8 cellular contexts compared by ENCODE assay signal in the genomic region with DNA sequence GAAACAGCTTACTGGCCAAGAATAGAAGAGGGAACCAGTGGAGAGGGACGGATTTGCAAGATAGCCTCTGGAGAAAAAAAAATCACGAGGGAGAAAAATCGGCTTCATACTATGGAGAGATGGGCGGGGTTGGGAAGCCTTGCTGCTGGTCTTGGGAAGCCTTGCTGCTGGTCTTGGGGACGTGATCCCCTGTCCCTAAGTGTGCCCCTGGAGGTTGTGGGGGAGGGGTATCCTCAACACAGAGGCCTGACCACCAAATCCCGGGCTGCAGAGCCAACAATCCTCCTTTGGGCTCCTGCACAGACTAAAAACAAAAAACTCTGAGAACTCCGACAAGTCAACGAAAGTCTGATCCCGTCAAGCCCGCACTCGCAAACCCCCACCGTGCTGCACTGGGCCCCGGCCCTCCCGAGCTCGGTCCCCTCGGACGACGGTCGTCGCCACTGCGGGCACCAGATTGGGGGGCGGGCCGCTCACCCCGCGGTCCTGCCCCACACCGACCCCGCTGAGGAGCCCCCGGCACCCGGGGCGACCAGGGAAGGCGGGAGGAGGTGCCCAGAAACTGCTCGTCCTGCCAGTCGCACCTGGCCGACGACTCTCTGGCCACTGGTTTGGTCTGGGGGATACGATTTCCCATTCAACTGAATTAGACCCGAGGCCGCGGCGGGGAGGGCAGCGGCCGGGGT. TPM values are rescaled to one million over a fixed set of nuclear protein-coding genes. Genes with fewer than 3 reads are reported as not detected.
DNase-seq lines count a peak whose midpoint lies in the region; ATAC-seq, FAIRE-seq and TF ChIP-seq lines count a peak whose summit lies in the region.

No MANE protein-coding gene starts in this region.

- peak; percentile 17 for ATAC-seq in HG03097 (IDR thresholded peaks at IDR 0.05; ENCODE audit: low FRiP score, unreplicated experiment)
- ATAC-seq in activated B cell treated with CpG ODN at 0.5 μM for 24 hours (ENCODE audit: low read depth), result no peak

- H3K27me3 ChIP-seq in neutrophil, result peaks cover 64% of the 10 kb centered on the region

- CTCF ChIA-PET in activated B cell treated with CpG ODN at 0.5 μM for 24 hours (lab: Charles Lee), result interaction anchor here (1.3 kb wide), 1 partner anchor 10 kb away, joined by 4 read pairs; no protein-coding TSS in a partner anchor

- no peak for TF ChIP-seq POLR2A in erythroblast (IDR thresholded peaks at IDR 0.05; ENCODE audit: low read length)

- H3K4me3 ChIP-seq in neutrophil (ENCODE audit: low read depth in 1 of 2, low read length in 1 of 2), result peak overlapping the region; percentile 33 to 67

- H3K27ac Mint-ChIP-seq in activated B cell treated with CpG ODN at 0.5 μM for 24 hours, result no peak overlapping the region

- H3K36me3 Mint-ChIP-seq in activated B cell treated with CpG ODN at 0.5 μM for 24 hours (ENCODE audit: low read depth), result no peaks in the 10 kb centered on the region

- no peak for TF ChIP-seq CTCF in activated B cell treated with CpG ODN at 0.5 μM for 24 hours (IDR thresholded peaks at IDR 0.05)
- no peak for TF ChIP-seq CTCF in neutrophil (IDR thresholded peaks at IDR 0.05)

- FAIRE-seq in frontal cortex (lab: Jason Lieb, UNC), result no peak

- peaks cover 14 to 15% of the 10 kb centered on the region in 2 experiments for H3K4me1 ChIP-seq in neutrophil (ENCODE audit: control insufficient read depth in 1 of 2, insufficient read depth in 1 of 2, low read depth in 1 of 2, low read length in 1 of 2)

- peak overlapping the region; percentile 71 for H3K4me3 Mint-ChIP-seq in activated B cell treated with CpG ODN at 0.5 μM for 24 hours

- peaks cover 9% of the 10 kb centered on the region for H3K36me3 ChIP-seq in neutrophil

- DNase-seq in DMS53 (lab: John Stamatoyannopoulos, UW) (peak; percentile 65), DMS53 treated with DMSO at 0.1 percent for 48 hours (lab: John Stamatoyannopoulos, UW; ENCODE audit: unreplicated experiment) (no peak), activated B cell treated with CpG ODN at 0.5 μM for 24 hours (no peak), frontal cortex (ENCODE audit: low spot score in 2 of 2) (peak; percentile 31 to 55), erythroblast (lab: John Stamatoyannopoulos, UW) (no peak), ureter (ENCODE audit: low spot score) (no peak)

- POLR2A ChIA-PET in activated B cell treated with CpG ODN at 0.5 μM for 24 hours (lab: Charles Lee), result no interaction called here

- H3K27me3 Mint-ChIP-seq in activated B cell treated with CpG ODN at 0.5 μM for 24 hours, result peaks cover 40% of the 10 kb centered on the region

- no peaks in the 10 kb centered on the region for H3K9me3 ChIP-seq in neutrophil

- H3K27ac ChIP-seq in neutrophil, result no peak overlapping the region

- no peaks in the 10 kb centered on the region for H3K9me3 Mint-ChIP-seq in activated B cell treated with CpG ODN at 0.5 μM for 24 hours

- H3K4me1 Mint-ChIP-seq in activated B cell treated with CpG ODN at 0.5 μM for 24 hours, result peaks cover 9% of the 10 kb centered on the region

- intact Hi-C loops in activated B cell treated with CpG ODN at 0.5 μM for 24 hours (cut with micrococcal nuclease), result loop anchor here (5.0 to 10.0 kb wide), 4 partner anchors 262 to 1095 kb away; a partner anchor contains a TSS

RNA-seq across cellular contexts. Expression of a gene that starts 0.7 kb away (rescaled TPM):
- total RNA-seq in activated B cell treated with CpG ODN at 0.5 μM for 24 hours (0.35 and 0.56 TPM in 2 replicates), frontal cortex (5.7 TPM), ureter (37.0 TPM)

Comparison
In these comparisons a context has a peak if more than half of its experiments do, and no peak if none do; other contexts are left out.
1. DNase-seq: peak in DMS53 (single experiment) and frontal cortex (2 of 2); none in DMS53 treated with DMSO at 0.1 percent for 48 hours (single experiment), activated B cell treated with CpG ODN at 0.5 μM for 24 hours (single experiment), erythroblast (0 of 2) and ureter (single experiment).